8 cellular contexts compared by ENCODE assay signal in the genomic region with DNA sequence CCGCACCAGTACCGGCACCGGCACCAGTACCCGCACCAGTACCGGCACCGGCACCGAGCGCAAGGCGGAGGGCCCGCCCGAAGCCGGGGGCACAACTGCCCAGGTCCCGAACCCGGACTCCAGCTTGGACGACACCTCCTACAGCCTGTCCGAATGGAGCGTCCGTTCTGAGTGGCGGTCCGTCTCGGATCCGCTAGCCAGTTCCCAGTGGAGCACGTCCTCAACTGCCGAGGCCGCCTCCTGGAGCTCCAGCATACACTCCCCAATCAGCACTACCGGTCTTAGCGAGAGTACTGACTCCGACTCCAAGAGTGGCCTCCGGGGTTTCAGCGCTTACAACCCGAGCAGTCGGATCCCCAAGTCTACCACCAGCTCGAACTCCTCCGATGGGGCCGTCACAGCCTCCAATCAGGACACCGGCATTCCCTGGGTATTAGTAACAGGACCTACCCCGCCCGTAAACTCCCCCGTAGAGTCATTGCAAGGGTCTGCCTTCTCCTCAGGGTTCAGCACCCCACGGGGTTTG. TPM values are rescaled to one million over a fixed set of nuclear protein-coding genes. Genes with fewer than 3 reads are reported as not detected.
DNase-seq lines count a peak whose midpoint lies in the region; ATAC-seq, FAIRE-seq and TF ChIP-seq lines count a peak whose summit lies in the region.

No MANE protein-coding gene starts in this region.

- CTCF ChIA-PET in BJ (lab: Yijun Ruan, JAX) (no interaction called here), SK-N-SH (lab: Yijun Ruan, JAX) (interaction anchor here (2.3 kb wide), 1 partner anchor 95 kb away, joined by 12 read pairs; no protein-coding TSS in a partner anchor), mammary epithelial cell (lab: Charles Lee; ENCODE audit: low non-redundant PET) (interaction anchor here (0.8 kb wide), 1 partner anchor 95 kb away, joined by 3 read pairs; no protein-coding TSS in a partner anchor)

- H3K9me2 ChIP-seq in SK-N-SH, result no peaks in the 10 kb centered on the region

- TF ChIP-seq RAD21 in SK-N-SH (IDR thresholded peaks at IDR 0.05; ENCODE audit: low read length), result no peak

- H3K9me3 ChIP-seq in HAP-1 (no peaks in the 10 kb centered on the region), SK-N-SH (no peaks in the 10 kb centered on the region), mammary epithelial cell (replicated peaks; ENCODE audit: insufficient read depth, low read length) (no peaks in the 10 kb centered on the region), sigmoid colon (no peaks in the 10 kb centered on the region)

- H3K9ac ChIP-seq in SK-N-SH (peak overlapping the region; percentile 73), mammary epithelial cell (ENCODE audit: insufficient read depth, low read length) (peak overlapping the region; percentile 90)

- TSS peak; percentile 62 for BruUV-seq in mammary epithelial cell (replicated peaks; lab: Mats Ljungman, UMichigan)

- H3K27me3 ChIP-seq in BJ (ENCODE audit: control insufficient read depth, insufficient read depth, low read length) (peaks cover 2% of the 10 kb centered on the region; the same call in 1 of the 2 replicates), HAP-1 (ENCODE audit: low read depth) (no peaks in the 10 kb centered on the region), SK-N-SH (ENCODE audit: insufficient read depth) (no peaks in the 10 kb centered on the region), mammary epithelial cell (ENCODE audit: insufficient read depth, low read length) (no peaks in the 10 kb centered on the region), sigmoid colon (no peaks in the 10 kb centered on the region)

- DNase-seq in BJ (ENCODE audit: low read depth), result no peak
- DNase-seq in HAP-1 (ENCODE audit: low spot score in 2 of 2), result peak; percentile 31 to 58
- DNase-seq in SK-N-SH, result peak; percentile 22
- peak; percentile 53 for DNase-seq in mammary epithelial cell
- peak; percentile 5 for DNase-seq in inferior parietal cortex (ENCODE audit: extremely low spot score)
- peak; percentile 76 for DNase-seq in sigmoid colon
- DNase-seq in HTR-8/SVneo (ENCODE audit: insufficient read length, low spot score), result no peak

- no peak for ATAC-seq in GM18505 (IDR thresholded peaks at IDR 0.05; ENCODE audit: unreplicated experiment)

- in situ Hi-C loops in HAP-1 (cut with MboI; ENCODE audit: low sequenced_read_pairs) (loop anchor here (10.0 kb wide), 1 partner anchor 90 kb away; no protein-coding TSS in a partner anchor), mammary epithelial cell (cut with MboI; ENCODE audit: low sequenced_read_pairs in 2 of 2) (loop anchor here in 1 of 2 donors (5.0 kb wide), 1 partner anchor 73 kb away; no protein-coding TSS in a partner anchor)

- H4K20me1 ChIP-seq in SK-N-SH (ENCODE audit: insufficient read depth), result no peaks in the 10 kb centered on the region
- no peaks in the 10 kb centered on the region for H4K20me1 ChIP-seq in mammary epithelial cell (ENCODE audit: insufficient read depth, low read length)

- intact Hi-C loops in mammary epithelial cell (cut with micrococcal nuclease), result loop anchor here (2.0 to 5.0 kb wide), 7 partner anchors 62 to 1217 kb away; partner anchors contain the start of gene KDM6A
- intact Hi-C loops in sigmoid colon (cut with DNase I), result loop anchor here (2.0 to 5.0 kb wide), 4 partner anchors 37 to 94 kb away; no protein-coding TSS in a partner anchor

- no peak for TF ChIP-seq EP300 in SK-N-SH (IDR thresholded peaks at IDR 0.05; ENCODE audit: borderline replicate concordance in 1 of 2, low read depth in 1 of 2, low read length in 1 of 2)
- TF ChIP-seq EP300 in sigmoid colon (IDR thresholded peaks at IDR 0.05), result no peak

- H3K79me2 ChIP-seq in SK-N-SH (ENCODE audit: insufficient read depth) (no peaks in the 10 kb centered on the region), mammary epithelial cell (ENCODE audit: insufficient read depth, low read length) (peaks cover 18% of the 10 kb centered on the region)

- FAIRE-seq in HTR-8/SVneo (lab: Jason Lieb, UNC), result no peak

- POLR2A ChIA-PET in BJ (lab: Charles Lee) (no interaction called here), SK-N-SH (lab: Yijun Ruan, JAX) (interaction anchor here (1.7 kb wide), 1 partner anchor 22 kb away, joined by 6 read pairs; no protein-coding TSS in a partner anchor)

- H2AFZ ChIP-seq in SK-N-SH (ENCODE audit: low read depth), result peak overlapping the region; percentile 72; the same call in 1 of the 2 replicates
- H2AFZ ChIP-seq in mammary epithelial cell (ENCODE audit: low read depth, low read length), result peak overlapping the region; percentile 93

- no peak for TF ChIP-seq POLR2A in sigmoid colon (IDR thresholded peaks at IDR 0.05)
- no peak for TF ChIP-seq POLR2A in GM18505 (IDR thresholded peaks at IDR 0.05; ENCODE audit: borderline replicate concordance, extremely low read depth, insufficient read depth, insufficient read length)

- H3K36me3 ChIP-seq in BJ (ENCODE audit: control insufficient read depth, insufficient read depth, low read length) (no peaks in the 10 kb centered on the region), HAP-1 (replicated peaks) (no peaks in the 10 kb centered on the region), SK-N-SH (replicated peaks in 1 of 2; ENCODE audit: control insufficient read depth in 1 of 2, insufficient read depth in 2 of 2, low read length in 1 of 2) (no peaks in the 10 kb centered on the region), mammary epithelial cell (ENCODE audit: insufficient read depth, low read length) (no peaks in the 10 kb centered on the region), sigmoid colon (no peaks in the 10 kb centered on the region)

- no peak for TF ChIP-seq CTCF in BJ (IDR thresholded peaks at IDR 0.05; ENCODE audit: insufficient read depth, low read depth, low read length)
- TF ChIP-seq CTCF in SK-N-SH (IDR thresholded peaks at IDR 0.05), result no peak
- no peak for TF ChIP-seq CTCF in mammary epithelial cell (conservative IDR thresholded peaks at IDR 0.05 in 1 of 2, IDR thresholded peaks at IDR 0.05 in 1 of 2; ENCODE audit: extremely low read depth in 1 of 2, insufficient read depth in 1 of 2, low read depth in 1 of 2, low read length in 2 of 2)
- no peak for TF ChIP-seq CTCF in sigmoid colon (IDR thresholded peaks at IDR 0.05)

- H3K4me2 ChIP-seq in SK-N-SH, result peak overlapping the region; percentile 88
- peak overlapping the region; percentile 82 for H3K4me2 ChIP-seq in mammary epithelial cell (ENCODE audit: insufficient read depth, low read depth, low read length)

- H3F3A ChIP-seq in SK-N-SH (replicated peaks; ENCODE audit: insufficient read depth), result no peaks in the 10 kb centered on the region

- dilution Hi-C loops in mammary epithelial cell (cut with HindIII; ENCODE audit: low sequenced_read_pairs), result no loop called here

- peaks cover 6% of the 10 kb centered on the region for H3K4me1 ChIP-seq in HAP-1
- H3K4me1 ChIP-seq in SK-N-SH (ENCODE audit: control insufficient read depth in 1 of 2, insufficient read depth in 2 of 2, low read depth in 1 of 2, low read length in 1 of 2), result peaks cover 0 to 2% of the 10 kb centered on the region in 2 experiments; a peak in 2 of 4 replicates
- H3K4me1 ChIP-seq in mammary epithelial cell (ENCODE audit: insufficient read depth, low read length), result peaks cover 2% of the 10 kb centered on the region
- H3K4me1 ChIP-seq in sigmoid colon, result peaks cover 0 to 8% (median 0%) of the 10 kb centered on the region in 4 donors

- WGBS in SK-N-SH (ENCODE audit: low lambda C conversion rate), result 42% methylated on average over 31 of the region's 40 CpGs
- WGBS in mammary epithelial cell (ENCODE audit: low coverage, missing lambda C conversion rate), result 68% methylated on average over 29 of the region's 40 CpGs
- 0 to 1% methylated on average over 40 of the region's 40 CpGs for WGBS in sigmoid colon, 2 donors

- peak overlapping the region; percentile 16 to 73; a peak in 2 of 4 replicates for H3K27ac ChIP-seq in SK-N-SH (ENCODE audit: low read depth in 2 of 2, low read length in 1 of 2)
- peak overlapping the region; percentile 88 for H3K27ac ChIP-seq in mammary epithelial cell (ENCODE audit: insufficient read depth, low read depth, low read length)
- H3K27ac ChIP-seq in sigmoid colon, result peak overlapping the region; percentile 89 to 95 (median 92)

- H3K4me3 ChIP-seq in BJ (ENCODE audit: low read depth, low read length) (peak overlapping the region; percentile 51), HAP-1 (peak overlapping the region; percentile 59), SK-N-SH (ENCODE audit: low read depth in 2 of 2, low read length in 1 of 2) (peak overlapping the region; percentile 53 to 62), mammary epithelial cell (replicated peaks in 1 of 3; ENCODE audit: insufficient read depth in 1 of 3, low read depth in 2 of 3, low read length in 3 of 3) (peak overlapping the region; percentile 42 to 71 (median 71)), sigmoid colon (peak overlapping the region; percentile 66 to 81 (median 75))

RNA-seq across cellular contexts. Expression of gene MAOA, which starts 0.9 kb away (rescaled TPM):
- polyA plus RNA-seq in BJ (2011; rRNA removed), result 0.10 and 0.36 TPM in 2 replicates
- polyA minus RNA-seq in BJ (2011; rRNA and poly(A)+ RNA removed), result 0.10 and 0.47 TPM in 2 replicates
- 0.31 and 0.73 TPM in 2 replicates for polyA plus RNA-seq in SK-N-SH (2012; rRNA removed)
- 0.50 and 0.77 TPM in 2 replicates for polyA plus RNA-seq in SK-N-SH (2012; cell fraction: cytosol; rRNA removed)
- 0.21 and 0.33 TPM in 2 replicates for polyA plus RNA-seq in SK-N-SH (2012; cell fraction: nucleus; rRNA removed)
- 10 to 100 TPM; 12.2 to 38.6 TPM for total RNA-seq in mammary epithelial cell
- polyA plus RNA-seq in mammary epithelial cell, result 26.0 TPM
- 61.5 TPM for polyA minus RNA-seq in mammary epithelial cell
- total RNA-seq in sigmoid colon, result 100 to 1,000 TPM; 116 to 208 (median 181) TPM
- polyA plus RNA-seq in sigmoid colon, result 100 to 1,000 TPM; 133 to 230 (median 180) TPM

Comparison
In these comparisons a context has a peak if more than half of its experiments do, and no peak if none do; other contexts are left out.
1. DNase-seq: peak in HAP-1 (2 of 2), SK-N-SH (single experiment), mammary epithelial cell (single experiment), inferior parietal cortex (single experiment) and sigmoid colon (single experiment); none in BJ (single experiment) and HTR-8/SVneo (single experiment).
2. RNA of gene MAOA, which starts 0.9 kb away (polyA plus RNA-seq): 133 to 230 TPM in sigmoid colon and 26.0 TPM in mammary epithelial cell (single experiment); 0.21 to 0.77 TPM in SK-N-SH and 0.10 to 0.36 TPM in BJ; every median in the first group is over 10 times any median in the second.
3. Peak in every context shown above with its lines, with median percentiles within 50 percentile points of each other: H3K4me3 ChIP-seq and H3K27ac ChIP-seq.